ENCODE assay signal across 31 cellular contexts in genomic region chr9:124479371-124479770, GRCh38. TPM values are rescaled to one million over a fixed set of nuclear protein-coding genes. Genes with fewer than 3 reads are reported as not detected.
"Had no signal": no experiment of that assay in that cellular context is flagged by ENCODE, and none has a peak within 500 bp of the region (broad histone marks: within the 10 kb centered on the region; RNA-seq: fewer than 3 reads in every experiment).

No MANE protein-coding gene starts in this region.

- H3K9me3 ChIP-seq: colonic mucosa, esophagus squamous epithelium, gastrocnemius medialis, heart right ventricle, left lung, lower lobe of right lung had no signal

- FAIRE-seq: endometrium, islet of Langerhans, keratinocyte had no signal

- DNase-seq: colonic mucosa; cortex of kidney; effector CD8-positive, alpha-beta T cell; effector memory CD8-positive, alpha-beta T cell; endodermal cell; erythroblast; esophagus squamous epithelium; foreskin fibroblast; foreskin melanocyte; gastrocnemius medialis; glutamatergic neuron; head of caudate nucleus; heart right ventricle; hippocampal formation; left cardiac atrium; left ventricle myocardium superior; lower lobe of right lung; mesendoderm; midbrain had no signal

- H3K27ac ChIP-seq: colonic mucosa, epithelial cell of prostate, esophagus squamous epithelium, gastrocnemius medialis, heart right ventricle, left lung, lower lobe of right lung had no signal

- H3K4me1 ChIP-seq: gastrocnemius medialis, lower lobe of right lung had no signal

- H3K4me3 ChIP-seq: colonic mucosa, esophagus squamous epithelium, gastrocnemius medialis, heart right ventricle, left lung, lower lobe of right lung had no signal

- H3K36me3 ChIP-seq: colonic mucosa, esophagus squamous epithelium, gastrocnemius medialis, heart right ventricle, left lung, lower lobe of right lung had no signal

- ATAC-seq: effector memory CD8-positive, alpha-beta T cell; esophagus mucosa; gastrocnemius medialis; heart right ventricle; left cardiac atrium; left lung; left ventricle myocardium superior; lower lobe of right lung had no signal

RNA-seq across cellular contexts. Expression of gene NR5A1, which starts 27.8 kb away (rescaled TPM):
- total RNA-seq: dermis microvascular lymphatic vessel endothelial cell, esophagus mucosa, esophagus squamous epithelium, gastrocnemius medialis, glomerular endothelial cell, heart right ventricle, kidney epithelial cell, left cardiac atrium, left ventricle myocardium superior, lower lobe of right lung, lung microvascular endothelial cell, mononuclear cell had no signal
- polyA plus RNA-seq: keratinocyte had no signal

RNA-seq across cellular contexts. Expression of gene ADGRD2, which starts 29.1 kb away (rescaled TPM):
- total RNA-seq: colonic mucosa, dermis microvascular lymphatic vessel endothelial cell, gastrocnemius medialis, glomerular endothelial cell, kidney epithelial cell, left cardiac atrium, left lung, left ventricle myocardium superior, lower lobe of right lung, lung microvascular endothelial cell, mucosa of gallbladder had no signal
- polyA plus RNA-seq: keratinocyte had no signal
